9 cellular contexts compared by ENCODE assay signal in the genomic region with DNA sequence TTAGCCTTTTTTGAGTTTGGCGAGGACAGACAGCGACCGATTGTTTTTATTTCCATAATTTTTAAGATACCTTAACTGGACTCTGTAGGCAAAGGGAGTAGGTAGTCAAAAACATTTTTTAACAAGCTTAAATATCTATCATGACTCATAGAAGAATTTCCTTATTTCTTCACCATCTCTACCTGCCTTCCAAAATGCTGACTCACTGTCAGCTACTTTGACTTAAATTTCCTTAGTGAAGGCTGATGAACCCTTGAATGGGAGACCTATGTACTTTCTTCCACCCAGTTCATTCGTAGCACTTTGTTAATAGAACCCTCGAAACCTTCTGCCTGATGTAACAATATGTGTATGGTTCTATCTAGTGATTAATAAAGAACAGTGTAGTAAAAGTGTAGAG. TPM values are rescaled to one million over a fixed set of nuclear protein-coding genes. Genes with fewer than 3 reads are reported as not detected.
DNase-seq lines count a peak whose midpoint lies in the region; ATAC-seq and TF ChIP-seq lines count a peak whose summit lies in the region.
"Had no signal": no experiment of that assay in that cellular context is flagged by ENCODE, and none has a peak within 500 bp of the region (broad histone marks: within the 10 kb centered on the region; RNA-seq: fewer than 3 reads in every experiment).

No MANE protein-coding gene starts in this region.

- intact Hi-C loops in activated CD4-positive, alpha-beta T cell treated with anti-CD3 and anti-CD28 coated beads, Interleukin-2, amount 10 ng/mL, durations not matched to agents 24 days and 14 days (cut with micrococcal nuclease), result loop anchor here (10.0 kb wide), 1 partner anchor 420 kb away; the partner anchor contains the start of gene MAML2

- H3K9ac ChIP-seq in SU-DHL-6 (ENCODE audit: low read length), result peak overlapping the region; percentile 86

- H3K27ac ChIP-seq in SU-DHL-6 (ENCODE audit: low read depth, low read length) (no peak overlapping the region), foreskin keratinocyte (peak overlapping the region; percentile 86)

- no peaks in the 10 kb centered on the region for H3K27me3 ChIP-seq in SU-DHL-6 (ENCODE audit: low read length)
- H3K27me3 ChIP-seq in foreskin keratinocyte, result no peaks in the 10 kb centered on the region

- peaks cover under 1% of the 10 kb centered on the region for H3K9me3 Mint-ChIP-seq in activated CD4-positive, alpha-beta T cell treated with anti-CD3 and anti-CD28 coated beads, Interleukin-2, amount 10 ng/mL, durations not matched to agents 24 days and 14 days
- no peaks in the 10 kb centered on the region for H3K9me3 Mint-ChIP-seq in stimulated activated naive B cell treated with anti-CD40 and anti-IgM and Interleukin-4, amounts not matched to agents 10 μg/mL and 1 μg/mL and 100 μg/mL, for 72 hours

- peaks cover 8% of the 10 kb centered on the region for H3K4me1 ChIP-seq in foreskin keratinocyte

- no peak overlapping the region for H3K27ac Mint-ChIP-seq in activated CD4-positive, alpha-beta T cell treated with anti-CD3 and anti-CD28 coated beads, Interleukin-2, amount 10 ng/mL, durations not matched to agents 24 days and 14 days
- peak overlapping the region; percentile 52 for H3K27ac Mint-ChIP-seq in stimulated activated naive B cell treated with anti-CD40 and anti-IgM and Interleukin-4, amounts not matched to agents 10 μg/mL and 1 μg/mL and 100 μg/mL, for 72 hours

- H3K4me3 ChIP-seq in SU-DHL-6 (ENCODE audit: insufficient read depth, low read length, poor library complexity, severe bottlenecking), result peak overlapping the region; percentile 96

- H3K4me2 ChIP-seq in SU-DHL-6 (ENCODE audit: low read depth, low read length, poor library complexity, severe bottlenecking), result peak overlapping the region; percentile 99

- ATAC-seq in foreskin keratinocyte, result peak; percentile 78
- no peak for ATAC-seq in stimulated activated naive B cell treated with anti-CD40 and anti-IgM and Interleukin-4, amounts not matched to agents 10 μg/mL and 1 μg/mL and 100 μg/mL, for 72 hours (replicated peaks)
- ATAC-seq in GM19463 (IDR thresholded peaks at IDR 0.05; ENCODE audit: unreplicated experiment), result no peak

- H3K4me1 Mint-ChIP-seq in activated CD4-positive, alpha-beta T cell treated with anti-CD3 and anti-CD28 coated beads, Interleukin-2, amount 10 ng/mL, durations not matched to agents 24 days and 14 days, result peaks cover 24% of the 10 kb centered on the region
- peaks cover 13 to 26% of the 10 kb centered on the region in 2 donors for H3K4me1 Mint-ChIP-seq in stimulated activated naive B cell treated with anti-CD40 and anti-IgM and Interleukin-4, amounts not matched to agents 10 μg/mL and 1 μg/mL and 100 μg/mL, for 72 hours

- TF ChIP-seq CTCF in SU-DHL-6 (IDR thresholded peaks at IDR 0.05; ENCODE audit: insufficient read depth, low read length, poor library complexity, severe bottlenecking), result no peak
- TF ChIP-seq CTCF in foreskin keratinocyte (conservative IDR thresholded peaks at IDR 0.05), result no peak

- H3K9me3 ChIP-seq in SU-DHL-6 (ENCODE audit: insufficient read depth, low read length), result no peaks in the 10 kb centered on the region

- peaks cover 38% of the 10 kb centered on the region for H3K79me2 ChIP-seq in SU-DHL-6 (ENCODE audit: insufficient read depth, low read length)

- no peaks in the 10 kb centered on the region for H4K20me1 ChIP-seq in SU-DHL-6 (ENCODE audit: low read depth, low read length)

- no peak overlapping the region for H2AFZ ChIP-seq in SU-DHL-6 (ENCODE audit: low read depth, low read length, severe bottlenecking)

- peaks cover 30% of the 10 kb centered on the region for H3F3A ChIP-seq in SU-DHL-6 (ENCODE audit: insufficient read depth)

- no peaks in the 10 kb centered on the region for H3K9me2 ChIP-seq in SU-DHL-6 (replicated peaks; ENCODE audit: insufficient read depth, low read length)

- no peak for DNase-seq in activated CD4-positive, alpha-beta T cell treated with anti-CD3 and anti-CD28 coated beads, Interleukin-2, amount 10 ng/mL, durations not matched to agents 24 days and 14 days
- no peak for DNase-seq in activated CD4-positive, alpha-beta T cell treated with anti-CD3 and anti-CD28 coated beads for 48 hours
- DNase-seq in foreskin keratinocyte (peak; percentile 59 to 81), NCI-H748 treated with DMSO at 0.1 percent for 48 hours (lab: John Stamatoyannopoulos, UW) (no peak)
- no peak for DNase-seq in stimulated activated naive B cell treated with anti-CD40 and anti-IgM and Interleukin-4, amounts not matched to agents 10 μg/mL and 1 μg/mL and 100 μg/mL, for 72 hours
- DNase-seq in stimulated activated CD4-positive, alpha-beta T cell treated with anti-CD3 and anti-CD28 coated beads, Interleukin-4, amount 100 ng/mL, for 4 hours, result no peak
- DNase-seq: GDM1 had no signal

- H3K36me3 ChIP-seq in SU-DHL-6 (ENCODE audit: low read length), result no peaks in the 10 kb centered on the region

- peaks cover 12% of the 10 kb centered on the region for H3K27me3 Mint-ChIP-seq in activated CD4-positive, alpha-beta T cell treated with anti-CD3 and anti-CD28 coated beads, Interleukin-2, amount 10 ng/mL, durations not matched to agents 24 days and 14 days
- H3K27me3 Mint-ChIP-seq in stimulated activated naive B cell treated with anti-CD40 and anti-IgM and Interleukin-4, amounts not matched to agents 10 μg/mL and 1 μg/mL and 100 μg/mL, for 72 hours, result peaks cover 5 to 6% of the 10 kb centered on the region in 2 donors

- no peaks in the 10 kb centered on the region for H3K36me3 Mint-ChIP-seq in activated CD4-positive, alpha-beta T cell treated with anti-CD3 and anti-CD28 coated beads, Interleukin-2, amount 10 ng/mL, durations not matched to agents 24 days and 14 days (ENCODE audit: low read depth)
- peaks cover 0 to 1% of the 10 kb centered on the region in 2 donors for H3K36me3 Mint-ChIP-seq in stimulated activated naive B cell treated with anti-CD40 and anti-IgM and Interleukin-4, amounts not matched to agents 10 μg/mL and 1 μg/mL and 100 μg/mL, for 72 hours

- H3K4me3 Mint-ChIP-seq in activated CD4-positive, alpha-beta T cell treated with anti-CD3 and anti-CD28 coated beads, Interleukin-2, amount 10 ng/mL, durations not matched to agents 24 days and 14 days, result peak overlapping the region; percentile 99
- H3K4me3 Mint-ChIP-seq in stimulated activated naive B cell treated with anti-CD40 and anti-IgM and Interleukin-4, amounts not matched to agents 10 μg/mL and 1 μg/mL and 100 μg/mL, for 72 hours, result peak overlapping the region in 1 of 2 donors; percentile 36

RNA-seq across cellular contexts. Expression of gene MTMR2, which starts 1.1 kb away (rescaled TPM):
- total RNA-seq in activated CD4-positive, alpha-beta T cell treated with anti-CD3 and anti-CD28 coated beads, Interleukin-2, amount 10 ng/mL, durations not matched to agents 24 days and 14 days, result 37.5 and 38.4 TPM in 2 replicates
- 38.4 and 39.2 TPM in 2 replicates for total RNA-seq in foreskin keratinocyte
- polyA plus RNA-seq in foreskin keratinocyte, result 14.3 and 17.6 TPM in 2 replicates

Comparison
In these comparisons a context has a peak if more than half of its experiments do, and no peak if none do; other contexts are left out.
1. DNase-seq: peak in foreskin keratinocyte (2 of 2); none in activated CD4-positive, alpha-beta T cell treated with anti-CD3 and anti-CD28 coated beads, Interleukin-2, amount 10 ng/mL, durations not matched to agents 24 days and 14 days (single experiment), activated CD4-positive, alpha-beta T cell treated with anti-CD3 and anti-CD28 coated beads for 48 hours (single experiment), stimulated activated naive B cell treated with anti-CD40 and anti-IgM and Interleukin-4, amounts not matched to agents 10 μg/mL and 1 μg/mL and 100 μg/mL, for 72 hours (single experiment), stimulated activated CD4-positive, alpha-beta T cell treated with anti-CD3 and anti-CD28 coated beads, Interleukin-4, amount 100 ng/mL, for 4 hours (0 of 2) and NCI-H748 treated with DMSO at 0.1 percent for 48 hours (single experiment).